In genomic region chrX:21781976-21782375, GRCh38 we compare ENCODE assay signal across 30 cellular contexts. TPM values are rescaled to one million over a fixed set of nuclear protein-coding genes. Genes with fewer than 3 reads are reported as not detected.
"Had no signal": no experiment of that assay in that cellular context is flagged by ENCODE, and none has a peak within 500 bp of the region (broad histone marks: within the 10 kb centered on the region; RNA-seq: fewer than 3 reads in every experiment).

No MANE protein-coding gene starts in this region.

- H3K27me3 ChIP-seq: adrenal gland, body of pancreas had no signal

- H3K9me3 ChIP-seq: adrenal gland, body of pancreas had no signal

- H3K4me1 ChIP-seq: adrenal gland, body of pancreas had no signal

- ATAC-seq: activated T-cell treated with anti-CD3 and anti-CD28 coated beads, Interleukin-2, amount 50 U/mL, for 72 hours; body of pancreas; K562; PC-3; T-cell had no signal

- H3K4me3 ChIP-seq: adrenal gland, body of pancreas, K562 had no signal

- H3K27ac ChIP-seq: adrenal gland, body of pancreas, WERI-Rb-1 had no signal

- H3K36me3 ChIP-seq: adrenal gland, WERI-Rb-1 had no signal

- DNase-seq: activated CD4-positive, alpha-beta memory T cell treated with anti-CD3 and anti-CD28 coated beads, Interleukin-2, amount 10 ng/mL, durations not matched to agents 7 days and 5 days; activated CD4-positive, alpha-beta T cell treated with anti-CD3 and anti-CD28 coated beads for 36 hours; activated CD4-positive, alpha-beta T cell treated with anti-CD3 and anti-CD28 coated beads, Interleukin-2, amount 50 U/mL, for 1 hour; activated gamma-delta T cell treated with Interleukin-2 at 50 U/mL for 16 hours; activated naive CD4-positive, alpha-beta T cell treated with anti-CD3 and anti-CD28 coated beads, Interleukin-2, amount 50 U/mL, for 16 hours; activated naive CD8-positive, alpha-beta T cell treated with anti-CD3 and anti-CD28 coated beads, Interleukin-2, amount 10 ng/mL, durations not matched to agents 7 days and 5 days; activated T-cell treated with anti-CD3 and anti-CD28 coated beads for 4 hours; activated T-cell treated with anti-CD3 and anti-CD28 coated beads, Interleukin-2, amount 50 U/mL, for 72 hours; adrenal gland; aorta; body of pancreas; central memory CD4-positive, alpha-beta T cell; Kasumi-1; NCI-H1092; NCI-H1417 treated with DMSO at 0.1 percent for 48 hours; NCI-H1694 treated with DMSO at 0.1 percent for 48 hours; NCI-H2029 treated with DMSO at 0.1 percent for 48 hours; NCI-H345; NCI-H510A treated with DMSO at 0.1 percent for 48 hours; NCI-H69; PC-3; SHP77 treated with DMSO at 0.1 percent for 48 hours; T-cell; WERI-Rb-1 had no signal

- FAIRE-seq: bronchial epithelial cell, K562, RCC 7860 had no signal

RNA-seq across cellular contexts. Expression of gene SMPX, which starts 24.1 kb away (rescaled TPM):
- total RNA-seq: activated CD4-positive, alpha-beta memory T cell treated with anti-CD3 and anti-CD28 coated beads, Interleukin-2, amount 10 ng/mL, durations not matched to agents 7 days and 5 days; activated CD4-positive, alpha-beta T cell treated with anti-CD3 and anti-CD28 coated beads for 36 hours; activated CD8-positive, alpha-beta memory T cell treated with anti-CD3 and anti-CD28 coated beads for 36 hours; activated naive CD8-positive, alpha-beta T cell treated with anti-CD3 and anti-CD28 coated beads, Interleukin-2, amount 10 ng/mL, durations not matched to agents 7 days and 5 days; activated T-cell treated with anti-CD3 and anti-CD28 coated beads, Interleukin-2, amount 50 U/mL, for 72 hours; activated T-helper 2 cell treated with anti-CD3 and anti-CD28 coated beads, Interferon-gamma antibody, Interleukin-2, Interleukin-4, amounts not matched to agents 10 μg/mL and 5 μg/mL and 100 μg/mL, durations not matched to agents 14 hours and 24 hours and 36 hours; adrenal gland; body of pancreas; bronchial epithelial cell; K562; PC-3; T-cell; T-helper 2 cell treated with Interferon-gamma antibody and Interleukin-4, amounts not matched to agents 100 ng/mL and 5 ng/mL, for 36 hours had no signal
- polyA plus RNA-seq: K562 had no signal
